ENCODE assay signal across 8 cellular contexts in genomic region chr16:31010539-31010938, GRCh38. TPM values are rescaled to one million over a fixed set of nuclear protein-coding genes. Genes with fewer than 3 reads are reported as not detected.
DNase-seq lines count a peak whose midpoint lies in the region; ATAC-seq and TF ChIP-seq lines count a peak whose summit lies in the region.

Gene STX1B, minus strand, starts transcription at chr16:31010638. Its CDS starts 242 bp downstream, at chr16:31010396.

- DNase-seq in DMS 273 (lab: John Stamatoyannopoulos, UW; ENCODE audit: unreplicated experiment) (peak; percentile 83), DMS 273 treated with DMSO at 0.1 percent for 48 hours (lab: John Stamatoyannopoulos, UW) (no peak), activated T-cell treated with anti-CD3 and anti-CD28 coated beads for 48 hours (ENCODE audit: low read depth) (peak; percentile 27), fibroblast of the aortic adventitia (ENCODE audit: low read depth) (no peak), NCI-H187 treated with DMSO at 0.1 percent for 48 hours (lab: John Stamatoyannopoulos, UW) (no peak)
- peak; percentile 42 for DNase-seq in stimulated activated CD4-positive, alpha-beta T cell treated with anti-CD3 and anti-CD28 coated beads, Interleukin-4, amount 100 ng/mL, for 24 hours

- ATAC-seq in HG03095 (IDR thresholded peaks at IDR 0.05; ENCODE audit: unreplicated experiment) (no peak), HG03108 (IDR thresholded peaks at IDR 0.05; ENCODE audit: unreplicated experiment) (no peak)

- peak within 1 kb of the TSS; percentile 51 for H3K4me3 ChIP-seq in fibroblast of the aortic adventitia (ENCODE audit: low read depth, low read length)

- no peak for TF ChIP-seq CTCF in fibroblast of the aortic adventitia (IDR thresholded peaks at IDR 0.05; ENCODE audit: insufficient read depth, low read length)

RNA-seq across cellular contexts. Expression of gene STX1B, which starts in this region (rescaled TPM):
- total RNA-seq in fibroblast of the aortic adventitia (ENCODE audit: low replicate concordance) = 2.1 and 2.3 TPM in 2 replicates

Comparison
In these comparisons a context has a peak if more than half of its experiments do, and no peak if none do; other contexts are left out.
1. DNase-seq: peak in DMS 273 (single experiment), activated T-cell treated with anti-CD3 and anti-CD28 coated beads for 48 hours (single experiment) and stimulated activated CD4-positive, alpha-beta T cell treated with anti-CD3 and anti-CD28 coated beads, Interleukin-4, amount 100 ng/mL, for 24 hours (single experiment); none in DMS 273 treated with DMSO at 0.1 percent for 48 hours (single experiment), fibroblast of the aortic adventitia (single experiment) and NCI-H187 treated with DMSO at 0.1 percent for 48 hours (single experiment).